Comparison of ENCODE assay signal across 20 cellular contexts in genomic region chr5:133681896-133682295, GRCh38.
"Had no signal": no experiment of that assay in that cellular context is flagged by ENCODE, and none has a peak within 500 bp of the region (broad histone marks: within the 10 kb centered on the region; RNA-seq: fewer than 3 reads in every experiment).

No MANE protein-coding gene starts in this region.

- ATAC-seq: activated CD8-positive, alpha-beta T cell treated with anti-CD3 and anti-CD28 coated beads, Interleukin-2, amount 10 ng/mL, durations not matched to agents 7 days and 5 days; gastroesophageal sphincter; left lung; naive thymus-derived CD4-positive, alpha-beta T cell had no signal

- H3K9me3 Mint-ChIP-seq: activated B cell treated with CpG ODN at 0.5 μM for 24 hours; naive thymus-derived CD4-positive, alpha-beta T cell; T-helper 2 cell treated with Interferon-gamma antibody and Interleukin-4, amounts not matched to agents 5 μg/mL and 100 μg/mL, for 36 hours had no signal

- H3K27ac ChIP-seq: ascending aorta, breast epithelium, gastroesophageal sphincter, left lung, suprapubic skin, upper lobe of left lung had no signal

- DNase-seq: activated B cell treated with CpG ODN at 0.5 μM for 24 hours; activated CD4-positive, alpha-beta T cell treated with anti-CD3 and anti-CD28 coated beads for 48 hours; activated CD8-positive, alpha-beta T cell treated with anti-CD3 and anti-CD28 coated beads, Interleukin-2, amount 10 ng/mL, durations not matched to agents 7 days and 5 days; activated naive CD4-positive, alpha-beta T cell treated with Interleukin-2 at 50 U/mL for 16 hours; activated T-cell treated with anti-CD3 and anti-CD28 coated beads for 4 hours; dermis blood vessel endothelial cell; erythroblast; left lung; mammary epithelial cell; naive thymus-derived CD4-positive, alpha-beta T cell; retina; stimulated activated CD4-positive, alpha-beta T cell treated with anti-CD3 and anti-CD28 coated beads, Interleukin-15, amount 100 ng/mL, for 24 hours; stimulated activated CD4-positive, alpha-beta T cell treated with anti-CD3 and anti-CD28 coated beads, Interleukin-4, amount 100 ng/mL, for 1 hour; stimulated activated naive CD4-positive, alpha-beta T cell; upper lobe of left lung had no signal

- H3K4me3 ChIP-seq: ascending aorta, breast epithelium, gastroesophageal sphincter, left lung, suprapubic skin, upper lobe of left lung had no signal

- H3K27me3 ChIP-seq: ascending aorta, breast epithelium, upper lobe of left lung had no signal

- H3K4me3 Mint-ChIP-seq: activated B cell treated with CpG ODN at 0.5 μM for 24 hours; activated CD8-positive, alpha-beta T cell treated with anti-CD3 and anti-CD28 coated beads, Interleukin-2, amount 10 ng/mL, durations not matched to agents 7 days and 5 days; naive thymus-derived CD4-positive, alpha-beta T cell; T-helper 2 cell treated with Interferon-gamma antibody and Interleukin-4, amounts not matched to agents 5 μg/mL and 100 μg/mL, for 36 hours had no signal

- H3K9me3 ChIP-seq: ascending aorta, breast epithelium, gastroesophageal sphincter, left lung, suprapubic skin, upper lobe of left lung had no signal

- H3K27ac Mint-ChIP-seq: activated B cell treated with CpG ODN at 0.5 μM for 24 hours; activated CD8-positive, alpha-beta T cell treated with anti-CD3 and anti-CD28 coated beads, Interleukin-2, amount 10 ng/mL, durations not matched to agents 7 days and 5 days; naive thymus-derived CD4-positive, alpha-beta T cell; T-helper 2 cell treated with Interferon-gamma antibody and Interleukin-4, amounts not matched to agents 5 μg/mL and 100 μg/mL, for 36 hours had no signal

- H3K4me1 ChIP-seq: breast epithelium, gastroesophageal sphincter, left lung, suprapubic skin, upper lobe of left lung had no signal

- H3K36me3 ChIP-seq: ascending aorta, breast epithelium, gastroesophageal sphincter, left lung, suprapubic skin, upper lobe of left lung had no signal

- H3K4me1 Mint-ChIP-seq: activated B cell treated with CpG ODN at 0.5 μM for 24 hours; naive thymus-derived CD4-positive, alpha-beta T cell had no signal
